In the genomic region with DNA sequence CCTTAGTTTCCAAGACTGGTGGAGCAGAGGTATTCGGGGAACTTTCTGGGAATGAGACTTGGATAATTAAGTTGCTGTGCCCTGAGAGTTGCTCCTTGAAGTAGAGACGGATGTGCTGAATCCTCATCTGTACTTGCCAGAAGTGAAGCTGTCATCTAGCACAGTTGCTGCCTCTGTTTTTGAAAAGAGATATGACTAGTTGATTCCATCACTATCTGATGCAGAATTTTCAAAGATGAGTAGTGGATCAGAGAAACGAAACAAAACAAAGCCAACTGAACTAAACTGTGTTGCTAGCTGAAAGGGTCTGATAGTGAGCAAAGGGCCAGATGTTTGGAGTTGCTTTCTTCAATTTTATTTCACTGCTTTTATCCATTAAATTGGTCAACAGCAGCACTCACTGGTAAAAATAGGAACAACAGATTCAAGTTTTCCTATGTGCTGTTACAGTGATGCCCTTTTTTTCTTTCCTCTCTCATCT, we compare ENCODE assay signal across 9 cellular contexts. TPM values are rescaled to one million over a fixed set of nuclear protein-coding genes. Genes with fewer than 3 reads are reported as not detected.
DNase-seq lines count a peak whose midpoint lies in the region; ATAC-seq, FAIRE-seq and TF ChIP-seq lines count a peak whose summit lies in the region.
"Had no signal": no experiment of that assay in that cellular context is flagged by ENCODE, and none has a peak within 500 bp of the region (broad histone marks: within the 10 kb centered on the region; RNA-seq: fewer than 3 reads in every experiment).

No MANE protein-coding gene starts in this region.

- no peaks in the 10 kb centered on the region for H3K36me3 ChIP-seq in prostate gland

- no peak for ATAC-seq in HG03565 (IDR thresholded peaks at IDR 0.05; ENCODE audit: unreplicated experiment)
- no peak for ATAC-seq in GM18502 (IDR thresholded peaks at IDR 0.05; ENCODE audit: poor library complexity, unreplicated experiment)
- no peak for ATAC-seq in GM19463 (IDR thresholded peaks at IDR 0.05; ENCODE audit: unreplicated experiment)
- ATAC-seq in GM21515 (IDR thresholded peaks at IDR 0.05; ENCODE audit: unreplicated experiment), result no peak

- intact Hi-C loops in prostate gland (cut with DNase I), result loop anchor here (2.0 kb wide), 1 partner anchor 101 kb away; no protein-coding TSS in a partner anchor

- H3K27ac ChIP-seq in prostate gland, result no peak overlapping the region

- peak; percentile 35 for TF ChIP-seq CTCF in fibroblast of pulmonary artery (IDR thresholded peaks at IDR 0.05; ENCODE audit: low read length, missing control alignments)
- TF ChIP-seq CTCF in prostate gland (IDR thresholded peaks at IDR 0.05), result peak in 3 of 4 experiments; percentile 14 to 49 (median 42)

- no peak for TF ChIP-seq POLR2A in prostate gland (IDR thresholded peaks at IDR 0.05)

- peak; percentile 58 for DNase-seq in ELR (ENCODE audit: low read depth)
- peak; percentile 33 for DNase-seq in RCC 7860 (ENCODE audit: low spot score)
- peak; percentile 49 for DNase-seq in fibroblast of pulmonary artery (ENCODE audit: low read depth)
- no peak for DNase-seq in prostate gland (ENCODE audit: low spot score)
- DNase-seq: naive B cell had no signal

- H3K4me3 ChIP-seq in fibroblast of pulmonary artery (replicated peaks; ENCODE audit: low read depth, low read length) (no peak overlapping the region), prostate gland (no peak overlapping the region)

- FAIRE-seq in RCC 7860 (lab: Jason Lieb, UNC), result peak; percentile 65

- WGBS in prostate gland, result 44% methylated on average over 3 of the region's 3 CpGs

- no peaks in the 10 kb centered on the region for H3K4me1 ChIP-seq in prostate gland (replicated peaks)

- no peaks in the 10 kb centered on the region for H3K9me3 ChIP-seq in prostate gland

- H3K27me3 ChIP-seq in prostate gland (replicated peaks; ENCODE audit: insufficient read depth), result no peaks in the 10 kb centered on the region

RNA-seq across cellular contexts. Expression of a gene that starts 52.7 kb away (rescaled TPM):
- 10 to 100 TPM in 1 of 2 donors, 1 to 10 TPM in 1; 7.7 to 17.6 TPM for total RNA-seq in prostate gland
